8 cellular contexts compared by ENCODE assay signal in genomic region chr4:40199999-40200880, GRCh38. TPM values are rescaled to one million over a fixed set of nuclear protein-coding genes. Genes with fewer than 3 reads are reported as not detected.
DNase-seq lines count a peak whose midpoint lies in the region; ATAC-seq, FAIRE-seq and TF ChIP-seq lines count a peak whose summit lies in the region.

No MANE protein-coding gene starts in this region.

- no peak for TF ChIP-seq POLR2A in H54 (IDR thresholded peaks at IDR 0.05; ENCODE audit: low read depth, low read length)

- no peaks in the 10 kb centered on the region for H3K27me3 Mint-ChIP-seq in activated T-cell treated with anti-CD3 and anti-CD28 coated beads, Interleukin-2, amount 50 U/mL, for 4 hours (ENCODE audit: low read depth)
- peaks cover 7% of the 10 kb centered on the region for H3K27me3 Mint-ChIP-seq in endothelial cell (ENCODE audit: unreplicated experiment)

- no peaks in the 10 kb centered on the region for H3K9me3 Mint-ChIP-seq in activated T-cell treated with anti-CD3 and anti-CD28 coated beads, Interleukin-2, amount 50 U/mL, for 4 hours
- no peaks in the 10 kb centered on the region for H3K9me3 Mint-ChIP-seq in endothelial cell (ENCODE audit: unreplicated experiment)

- no peak for FAIRE-seq in H54 (lab: Jason Lieb, UNC)

- DNase-seq in NCI-H460 (ENCODE audit: extremely low read depth, low read depth): peak; percentile 46
- peak; percentile 55 for DNase-seq in activated T-cell treated with anti-CD3 and anti-CD28 coated beads, Interleukin-2, amount 50 U/mL, for 4 hours
- peak; percentile 86 for DNase-seq in myocyte (ENCODE audit: low read depth)
- no peak for DNase-seq in AG20443 (ENCODE audit: low spot score)
- no peak for DNase-seq in endothelial cell (ENCODE audit: low spot score)
- no peak for DNase-seq in H54 (ENCODE audit: insufficient read length, low spot score)

- H3K4me1 Mint-ChIP-seq in activated T-cell treated with anti-CD3 and anti-CD28 coated beads, Interleukin-2, amount 50 U/mL, for 4 hours (ENCODE audit: low read depth): peaks cover 43% of the 10 kb centered on the region
- H3K4me1 Mint-ChIP-seq in endothelial cell (ENCODE audit: unreplicated experiment): peaks cover 63% of the 10 kb centered on the region

- peak overlapping the region; percentile 100 for H3K4me3 Mint-ChIP-seq in activated T-cell treated with anti-CD3 and anti-CD28 coated beads, Interleukin-2, amount 50 U/mL, for 4 hours
- no peak overlapping the region for H3K4me3 Mint-ChIP-seq in endothelial cell (ENCODE audit: unreplicated experiment)

- no peak overlapping the region for H3K27ac Mint-ChIP-seq in endothelial cell (ENCODE audit: unreplicated experiment)

- peaks cover 58% of the 10 kb centered on the region for H3K36me3 Mint-ChIP-seq in activated T-cell treated with anti-CD3 and anti-CD28 coated beads, Interleukin-2, amount 50 U/mL, for 4 hours (ENCODE audit: insufficient read depth)
- no peaks in the 10 kb centered on the region for H3K36me3 Mint-ChIP-seq in endothelial cell (ENCODE audit: low read depth, unreplicated experiment)

- TF ChIP-seq CTCF in endothelial cell (IDR thresholded peaks at IDR 0.05; ENCODE audit: unreplicated experiment): no peak

- ATAC-seq in GM18498 (IDR thresholded peaks at IDR 0.05; ENCODE audit: unreplicated experiment): peak; percentile 52
- ATAC-seq in HG02571 (IDR thresholded peaks at IDR 0.05; ENCODE audit: unreplicated experiment): peak; percentile 44
- ATAC-seq in activated T-cell treated with anti-CD3 and anti-CD28 coated beads, Interleukin-2, amount 50 U/mL, for 4 hours: peak; percentile 55

RNA-seq across cellular contexts. Expression of gene RHOH, which starts 3.4 kb away (rescaled TPM):
- 3.9 and 7.3 TPM in 2 replicates for total RNA-seq in NCI-H460 (2014; rRNA removed; shearing (Covaris generic))
- polyA plus RNA-seq in NCI-H460 (2014; cell fraction: nucleus; rRNA removed): 0.90 and 2.6 TPM in 2 replicates
- total RNA-seq in activated T-cell treated with anti-CD3 and anti-CD28 coated beads, Interleukin-2, amount 50 U/mL, for 4 hours: 100 to 1,000 TPM; 164 to 204 (median 170) TPM
- not detected in 2 replicates for total RNA-seq in myocyte
- polyA plus RNA-seq in myocyte (2012): 0.15 TPM
- 20.4 TPM for total RNA-seq in endothelial cell (ENCODE audit: unreplicated experiment)

Comparison
In these comparisons a context has a peak if more than half of its experiments do, and no peak if none do; other contexts are left out.
1. DNase-seq: peak in NCI-H460 (single experiment), activated T-cell treated with anti-CD3 and anti-CD28 coated beads, Interleukin-2, amount 50 U/mL, for 4 hours (single experiment) and myocyte (single experiment); none in AG20443 (single experiment), endothelial cell (single experiment) and H54 (single experiment).
2. Peak in every context shown above with its lines, with median percentiles within 50 percentile points of each other: ATAC-seq.